In the genomic region with DNA sequence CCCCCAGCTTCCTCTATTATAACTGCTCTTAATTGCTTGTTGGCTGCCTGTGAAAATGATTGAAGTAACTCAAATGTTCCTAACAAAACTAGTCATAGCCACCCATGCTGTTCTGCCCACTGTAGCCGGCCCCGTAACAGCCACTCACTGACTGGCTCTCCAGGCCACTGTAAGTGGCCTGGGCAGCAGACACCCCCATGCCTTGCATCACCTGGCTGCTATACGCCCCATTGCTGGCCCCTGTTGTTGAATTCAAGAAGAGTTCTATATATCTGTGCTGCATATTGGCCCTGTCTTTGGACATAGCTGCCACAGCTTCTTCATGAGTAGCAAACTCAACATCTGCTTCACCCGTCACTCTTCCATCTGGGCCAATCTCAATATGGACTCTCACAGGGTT, we compare ENCODE assay signal across 28 cellular contexts. TPM values are rescaled to one million over a fixed set of nuclear protein-coding genes. Genes with fewer than 3 reads are reported as not detected.
DNase-seq lines count a peak whose midpoint lies in the region; ATAC-seq, FAIRE-seq and TF ChIP-seq lines count a peak whose summit lies in the region.
"Had no signal": no experiment of that assay in that cellular context is flagged by ENCODE, and none has a peak within 500 bp of the region (broad histone marks: within the 10 kb centered on the region; RNA-seq: fewer than 3 reads in every experiment).

No MANE protein-coding gene starts in this region.

- peaks cover 60% of the 10 kb centered on the region for H3F3A ChIP-seq in GM23338 (replicated peaks; ENCODE audit: low read depth)

- in situ Hi-C loops in K562 (cut with MboI) = no loop called here

- H3K4me1 Mint-ChIP-seq in activated CD4-positive, alpha-beta memory T cell treated with anti-CD3 and anti-CD28 coated beads for 36 hours (ENCODE audit: low read depth) = peaks cover 45% of the 10 kb centered on the region
- peaks cover 59% of the 10 kb centered on the region for H3K4me1 Mint-ChIP-seq in activated CD4-positive, alpha-beta memory T cell treated with anti-CD3 and anti-CD28 coated beads, Interleukin-2, amount 10 ng/mL, durations not matched to agents 7 days and 5 days
- peaks cover 7% of the 10 kb centered on the region; the same call in 2 of the 3 replicates for H3K4me1 Mint-ChIP-seq in GM23338

- no peak for FAIRE-seq in K562 (lab: Jason Lieb, UNC)
- FAIRE-seq: A549, GM12891, islet of Langerhans had no signal

- H3K27me3 ChIP-seq in GM23338 (ENCODE audit: insufficient read depth) (no peaks in the 10 kb centered on the region), K562 (ENCODE audit: control insufficient read depth in 2 of 2, insufficient read depth in 2 of 2, low read length in 2 of 2) (no peaks in the 10 kb centered on the region), neutrophil (no peaks in the 10 kb centered on the region), ascending aorta (no peaks in the 10 kb centered on the region)
- H3K27me3 ChIP-seq: BLaER1 treated with 17β-estradiol and CSF1 and Interleukin-3, amounts not matched to agents 10 nM and 100 nM; brain microvascular endothelial cell; hepatocyte; uterus had no signal

- 95% methylated on average over 4 of the region's 4 CpGs for WGBS in K562 (ENCODE audit: insufficient coverage, low coverage, missing lambda C conversion rate)

- TF ChIP-seq CTCF in GM23338 (conservative IDR thresholded peaks at IDR 0.05; ENCODE audit: low read depth in 2 of 2) (no peak), K562 (IDR thresholded peaks at IDR 0.05 in 2 of 3, conservative IDR thresholded peaks at IDR 0.05 in 1 of 3; ENCODE audit: insufficient read depth in 2 of 3, low read depth in 1 of 3, low read length in 3 of 3) (no peak), neutrophil (IDR thresholded peaks at IDR 0.05) (no peak), ascending aorta (IDR thresholded peaks at IDR 0.05) (no peak)

- H3K27ac ChIP-seq in GM23338 (ENCODE audit: low read depth) (0 out of 2 replicates have a peak overlapping the region, but pooled peaks have one; percentile 60), K562 (ENCODE audit: extremely low read depth, low read depth, low read length) (no peak overlapping the region), neutrophil (peak overlapping the region; percentile 49), ascending aorta (no peak overlapping the region)
- H3K27ac ChIP-seq: A549; BLaER1 treated with 17β-estradiol and CSF1 and Interleukin-3, amounts not matched to agents 10 nM and 100 nM; brain microvascular endothelial cell; hepatocyte; uterus had no signal

- TF ChIP-seq POLR2A in K562 (conservative IDR thresholded peaks at IDR 0.05) = no peak; the same call in 1 of the 2 replicates

- H3K9me3 ChIP-seq in K562 (replicated peaks; ENCODE audit: control insufficient read depth, insufficient read depth, low read depth, low read length) = no peaks in the 10 kb centered on the region
- H3K9me3 ChIP-seq in neutrophil = no peaks in the 10 kb centered on the region
- no peaks in the 10 kb centered on the region for H3K9me3 ChIP-seq in ascending aorta
- H3K9me3 ChIP-seq: A549; BLaER1 treated with 17β-estradiol and CSF1 and Interleukin-3, amounts not matched to agents 10 nM and 100 nM; HAP-1; uterus had no signal

- POLR2A ChIA-PET in activated CD4-positive, alpha-beta memory T cell treated with anti-CD3 and anti-CD28 coated beads for 36 hours (lab: Charles Lee) = interaction anchor here (1.0 to 3.9 kb wide), 2 partner anchors 9 to 12 kb away, joined by 4 to 21 read pairs; no protein-coding TSS in a partner anchor
- POLR2A ChIA-PET in activated CD4-positive, alpha-beta memory T cell treated with anti-CD3 and anti-CD28 coated beads, Interleukin-2, amount 10 ng/mL, durations not matched to agents 7 days and 5 days (lab: Charles Lee) = interaction anchor here (0.6 to 2.6 kb wide), 5 partner anchors 10 to 21 kb away, joined by 3 to 13 read pairs (median 3); no protein-coding TSS in a partner anchor
- POLR2A ChIA-PET in K562 (lab: Yijun Ruan, JAX) = interaction anchor here (1.1 to 9.4 kb wide), 4 partner anchors 9 to 56 kb away, joined by 3 to 73 read pairs (median 9); no protein-coding TSS in a partner anchor

- no peaks in the 10 kb centered on the region for H3K27me3 Mint-ChIP-seq in activated CD4-positive, alpha-beta memory T cell treated with anti-CD3 and anti-CD28 coated beads for 36 hours
- no peaks in the 10 kb centered on the region for H3K27me3 Mint-ChIP-seq in activated CD4-positive, alpha-beta memory T cell treated with anti-CD3 and anti-CD28 coated beads, Interleukin-2, amount 10 ng/mL, durations not matched to agents 7 days and 5 days
- H3K27me3 Mint-ChIP-seq in GM23338 (ENCODE audit: insufficient read depth, low read depth, poor library complexity) = peaks cover 11% of the 10 kb centered on the region
- H3K27me3 Mint-ChIP-seq: progenitor cell of endocrine pancreas had no signal

- H3K4me3 ChIP-seq in GM23338 = no peak overlapping the region
- H3K4me3 ChIP-seq in K562 = no peak overlapping the region
- no peak overlapping the region for H3K4me3 ChIP-seq in neutrophil (ENCODE audit: low read depth in 1 of 2, low read length in 1 of 2)
- H3K4me3 ChIP-seq in ascending aorta = no peak overlapping the region
- H3K4me3 ChIP-seq: A549; BLaER1 treated with 17β-estradiol and CSF1 and Interleukin-3, amounts not matched to agents 10 nM and 100 nM; HAP-1; hepatocyte; lung; uterus had no signal

- TF ChIP-seq EP300 in K562 (IDR thresholded peaks at IDR 0.05; ENCODE audit: low read length) = no peak

- intact Hi-C loops in activated CD4-positive, alpha-beta memory T cell treated with anti-CD3 and anti-CD28 coated beads for 36 hours (cut with micrococcal nuclease) = loop anchor here (1.0 kb wide), 1 partner anchor 9 kb away; no protein-coding TSS in a partner anchor
- intact Hi-C loops in K562 (cut with micrococcal nuclease) (no loop called here), ascending aorta (cut with DNase I) (no loop called here)

- peaks cover 7% of the 10 kb centered on the region for H3K9me1 ChIP-seq in K562 (ENCODE audit: control insufficient read depth, insufficient read depth, low read length)

- H3K27ac Mint-ChIP-seq in activated CD4-positive, alpha-beta memory T cell treated with anti-CD3 and anti-CD28 coated beads for 36 hours = peak overlapping the region; percentile 66
- H3K27ac Mint-ChIP-seq in activated CD4-positive, alpha-beta memory T cell treated with anti-CD3 and anti-CD28 coated beads, Interleukin-2, amount 10 ng/mL, durations not matched to agents 7 days and 5 days = no peak overlapping the region
- peak overlapping the region; percentile 53; the same call in 1 of the 2 replicates for H3K27ac Mint-ChIP-seq in GM23338

- H2AFZ ChIP-seq in GM23338 (no peak overlapping the region), K562 (ENCODE audit: low read depth, low read length) (no peak overlapping the region)
- H2AFZ ChIP-seq: hepatocyte had no signal

- CTCF ChIA-PET in activated CD4-positive, alpha-beta memory T cell treated with anti-CD3 and anti-CD28 coated beads for 36 hours (lab: Charles Lee) = interaction anchor here (0.9 kb wide), 1 partner anchor 185 kb away, joined by 3 read pairs; no protein-coding TSS in a partner anchor
- CTCF ChIA-PET in activated CD4-positive, alpha-beta memory T cell treated with anti-CD3 and anti-CD28 coated beads, Interleukin-2, amount 10 ng/mL, durations not matched to agents 7 days and 5 days (lab: Charles Lee) = interaction anchor here (0.9 kb wide), 1 partner anchor 181 kb away, joined by 3 read pairs; no protein-coding TSS in a partner anchor
- CTCF ChIA-PET in K562 (lab: Yijun Ruan, JAX; ENCODE audit: low intra/inter-chr PET ratio) = no interaction called here

- no TSS peak for BruUV-seq in K562 (replicated peaks; lab: Mats Ljungman, UMichigan)

- ATAC-seq in GM23338 (no peak), K562 (peak; percentile 1; the same call in 2 of the 3 replicates), HG02798 (IDR thresholded peaks at IDR 0.05; ENCODE audit: poor library complexity, unreplicated experiment) (no peak), HG03432 (IDR thresholded peaks at IDR 0.05; ENCODE audit: unreplicated experiment) (no peak)
- ATAC-seq: A549, Panc1 had no signal

- no peak overlapping the region for H3K4me3 Mint-ChIP-seq in activated CD4-positive, alpha-beta memory T cell treated with anti-CD3 and anti-CD28 coated beads for 36 hours
- no peak overlapping the region for H3K4me3 Mint-ChIP-seq in activated CD4-positive, alpha-beta memory T cell treated with anti-CD3 and anti-CD28 coated beads, Interleukin-2, amount 10 ng/mL, durations not matched to agents 7 days and 5 days
- H3K4me3 Mint-ChIP-seq in GM23338 = no peak overlapping the region

- 0 out of 4 replicates have a peak overlapping the region, but pooled peaks of 1 of the 2 experiments have one; percentile 46 for H3K9ac ChIP-seq in K562 (ENCODE audit: insufficient read depth in 1 of 2, low read depth in 2 of 2, low read length in 2 of 2)

- H3K4me1 ChIP-seq in GM23338 (ENCODE audit: insufficient read depth) (no peaks in the 10 kb centered on the region), K562 (replicated peaks in 1 of 2; ENCODE audit: control insufficient read depth in 2 of 2, insufficient read depth in 2 of 2, low read length in 2 of 2) (peaks cover 19% of the 10 kb centered on the region in 2 experiments; a peak in 4 of 5 replicates), neutrophil (ENCODE audit: control insufficient read depth in 1 of 2, insufficient read depth in 1 of 2, low read depth in 1 of 2, low read length in 1 of 2) (no peaks in the 10 kb centered on the region), ascending aorta (no peaks in the 10 kb centered on the region)
- H3K4me1 ChIP-seq: HAP-1, uterus had no signal

- H3K4me2 ChIP-seq in GM23338 = no peak overlapping the region
- H3K4me2 ChIP-seq in K562 (ENCODE audit: insufficient read depth, low read length) = no peak overlapping the region
- H3K4me2 ChIP-seq: A549; BLaER1 treated with 17β-estradiol and CSF1 and Interleukin-3, amounts not matched to agents 10 nM and 100 nM; hepatocyte had no signal

- no peaks in the 10 kb centered on the region for H3K9me2 ChIP-seq in GM23338 (ENCODE audit: insufficient read depth)

- no peak for TF ChIP-seq RAD21 in K562 (CRISPR knock-in tag; conservative IDR thresholded peaks at IDR 0.05 in 1 of 2, IDR thresholded peaks at IDR 0.05 in 1 of 2)

- peaks cover 50% of the 10 kb centered on the region for H3K36me3 Mint-ChIP-seq in activated CD4-positive, alpha-beta memory T cell treated with anti-CD3 and anti-CD28 coated beads for 36 hours
- H3K36me3 Mint-ChIP-seq in activated CD4-positive, alpha-beta memory T cell treated with anti-CD3 and anti-CD28 coated beads, Interleukin-2, amount 10 ng/mL, durations not matched to agents 7 days and 5 days (ENCODE audit: low read depth) = peaks cover 68% of the 10 kb centered on the region
- peaks cover 62% of the 10 kb centered on the region for H3K36me3 Mint-ChIP-seq in GM23338 (ENCODE audit: low read depth)

- H3K9me3 Mint-ChIP-seq in activated CD4-positive, alpha-beta memory T cell treated with anti-CD3 and anti-CD28 coated beads for 36 hours = no peaks in the 10 kb centered on the region
- H3K9me3 Mint-ChIP-seq in activated CD4-positive, alpha-beta memory T cell treated with anti-CD3 and anti-CD28 coated beads, Interleukin-2, amount 10 ng/mL, durations not matched to agents 7 days and 5 days = no peaks in the 10 kb centered on the region
- H3K9me3 Mint-ChIP-seq in GM23338 = no peaks in the 10 kb centered on the region; the same call in 2 of the 3 replicates

- peaks cover 55% of the 10 kb centered on the region for H4K20me1 ChIP-seq in GM23338 (replicated peaks; ENCODE audit: insufficient read depth)
- peaks cover 50% of the 10 kb centered on the region for H4K20me1 ChIP-seq in K562 (replicated peaks; ENCODE audit: control insufficient read depth, insufficient read depth, low read length)

- DNase-seq in activated CD4-positive, alpha-beta memory T cell treated with anti-CD3 and anti-CD28 coated beads for 36 hours = no peak
- DNase-seq in activated CD4-positive, alpha-beta memory T cell treated with anti-CD3 and anti-CD28 coated beads, Interleukin-2, amount 10 ng/mL, durations not matched to agents 7 days and 5 days = no peak
- no peak for DNase-seq in GM23338 (ENCODE audit: low spot score)
- DNase-seq in K562 (ENCODE audit: extremely low read depth in 1 of 4, low spot score in 3 of 4) = no peak
- no peak for DNase-seq in ascending aorta (ENCODE audit: low spot score in 2 of 2)
- DNase-seq: activated CD4-positive, CD25-positive, alpha-beta regulatory T cell; activated CD8-positive, alpha-beta memory T cell treated with anti-CD3 and anti-CD28 coated beads, Interleukin-2, amount 50 U/mL, for 48 hours; activated naive CD4-positive, alpha-beta T cell treated with anti-CD3 and anti-CD28 coated beads, Interleukin-2, amount 50 U/mL, for 16 hours; brain microvascular endothelial cell; DMS53; foreskin fibroblast; NCI-H187 treated with DMSO at 0.1 percent for 48 hours; NCI-H2227 treated with DMSO at 0.1 percent for 48 hours; uterus had no signal

- H3K79me2 ChIP-seq in GM23338 (replicated peaks; ENCODE audit: insufficient read depth) (peaks cover 43% of the 10 kb centered on the region), K562 (ENCODE audit: control insufficient read depth, insufficient read depth, low read length) (peaks cover 51% of the 10 kb centered on the region)

- H3K36me3 ChIP-seq in GM23338 (ENCODE audit: insufficient read depth) (peaks cover 61% of the 10 kb centered on the region), K562 (ENCODE audit: control insufficient read depth, insufficient read depth, low read length) (peaks cover 69% of the 10 kb centered on the region), neutrophil (peaks cover 68% of the 10 kb centered on the region), ascending aorta (peaks cover 46 to 61% of the 10 kb centered on the region in 2 donors)
- H3K36me3 ChIP-seq: uterus had no signal

RNA-seq across cellular contexts. Expression of a gene that starts 15.1 kb away (rescaled TPM):
- not detected for total RNA-seq in activated CD4-positive, alpha-beta memory T cell treated with anti-CD3 and anti-CD28 coated beads for 36 hours
- total RNA-seq in activated CD4-positive, alpha-beta memory T cell treated with anti-CD3 and anti-CD28 coated beads, Interleukin-2, amount 10 ng/mL, durations not matched to agents 7 days and 5 days = not detected
- not detected in 2 replicates for total RNA-seq in GM23338 (2014; rRNA removed; shearing (Covaris generic))
- polyA plus RNA-seq in GM23338 (2016; fragmentation: Nextera tagmentation; extraction: Ambion mirVana) (not detected in 2 replicates), K562 (2011; rRNA removed) (not detected in 2 replicates), K562 (2014; fragmentation: Illumina TruSeq; extraction: Trizol) (not detected in 2 replicates), K562 (2014; fragmentation: Nextera tagmentation; extraction: Ambion mirVana) (not detected), K562 (2014; rRNA removed) (0.94 TPM in 1 of 2 replicates, not detected in the other)
- not detected in 2 replicates for total RNA-seq in K562 (2011; cell fraction: chromatin; rRNA removed; ENCODE audit: low replicate concordance)
- not detected in 2 replicates for total RNA-seq in K562 (2011; cell fraction: nucleolus; rRNA removed)
- total RNA-seq in K562 (2011; cell fraction: nucleoplasm; rRNA removed) = not detected in 2 replicates
- total RNA-seq in K562 (2014; rRNA removed) (not detected in 2 replicates), K562 (2014; rRNA removed; fragmentation: Illumina TruSeq; extraction: Trizol) (not detected in 2 replicates), K562 (2015; rRNA removed; fragmentation: Illumina TruSeq; extraction: Trizol) (not detected in 2 replicates), K562 (2021) (not detected in 2 replicates), ascending aorta (not detected)
- 0.07 TPM in 1 of 2 replicates, not detected in the other for polyA plus RNA-seq in K562 (2011; cell fraction: cytosol; rRNA removed)
- polyA plus RNA-seq in K562 (2011; cell fraction: nucleus; rRNA removed) = not detected in 2 replicates
- polyA plus RNA-seq in K562 (2012) = 0.37 TPM in 1 of 2 replicates, not detected in the other
- not detected in 2 replicates for polyA minus RNA-seq in K562 (2011; rRNA and poly(A)+ RNA removed)
- not detected in 2 replicates for polyA minus RNA-seq in K562 (2011; cell fraction: cytosol; rRNA and poly(A)+ RNA removed)
- polyA minus RNA-seq in K562 (2011; cell fraction: nucleus; rRNA and poly(A)+ RNA removed) = not detected in 2 replicates
- total RNA-seq: progenitor cell of endocrine pancreas, skeletal muscle tissue, subcutaneous adipose tissue, uterus had no signal
- polyA plus RNA-seq: A549 had no signal

RNA-seq across cellular contexts. Expression of a gene that starts 22.4 kb away (rescaled TPM):
- total RNA-seq in activated CD4-positive, alpha-beta memory T cell treated with anti-CD3 and anti-CD28 coated beads for 36 hours = 100 to 1,000 TPM; 504 to 518 TPM
- total RNA-seq in activated CD4-positive, alpha-beta memory T cell treated with anti-CD3 and anti-CD28 coated beads, Interleukin-2, amount 10 ng/mL, durations not matched to agents 7 days and 5 days = 100 to 1,000 TPM; 477 to 494 TPM
- total RNA-seq in GM23338 (2014; rRNA removed; shearing (Covaris generic)) = 346 and 378 TPM in 2 replicates
- polyA plus RNA-seq in GM23338 (2016; fragmentation: Nextera tagmentation; extraction: Ambion mirVana) = 197 and 210 TPM in 2 replicates
- total RNA-seq in K562 (2011; cell fraction: chromatin; rRNA removed; ENCODE audit: low replicate concordance) = 85.6 and 109 TPM in 2 replicates
- 72.0 and 75.3 TPM in 2 replicates for total RNA-seq in K562 (2011; cell fraction: nucleolus; rRNA removed)
- 72.8 and 78.1 TPM in 2 replicates for total RNA-seq in K562 (2011; cell fraction: nucleoplasm; rRNA removed)
- 475 and 482 TPM in 2 replicates for total RNA-seq in K562 (2014; rRNA removed)
- total RNA-seq in K562 (2014; rRNA removed; fragmentation: Illumina TruSeq; extraction: Trizol) = 350 and 367 TPM in 2 replicates
- total RNA-seq in K562 (2015; rRNA removed; fragmentation: Illumina TruSeq; extraction: Trizol) = 425 and 438 TPM in 2 replicates
- 436 and 489 TPM in 2 replicates for total RNA-seq in K562 (2021)
- polyA plus RNA-seq in K562 (2011; rRNA removed) = 331 and 341 TPM in 2 replicates
- polyA plus RNA-seq in K562 (2011; cell fraction: cytosol; rRNA removed) = 281 and 294 TPM in 2 replicates
- 122 and 160 TPM in 2 replicates for polyA plus RNA-seq in K562 (2011; cell fraction: nucleus; rRNA removed)
- 322 and 499 TPM in 2 replicates for polyA plus RNA-seq in K562 (2012)
- 450 and 461 TPM in 2 replicates for polyA plus RNA-seq in K562 (2014; fragmentation: Illumina TruSeq; extraction: Trizol)
- 100 to 1,000 TPM; 192 to 289 TPM for polyA plus RNA-seq in K562 (2014; fragmentation: Nextera tagmentation; extraction: Ambion mirVana)
- 390 and 416 TPM in 2 replicates for polyA plus RNA-seq in K562 (2014; rRNA removed)
- 441 and 450 TPM in 2 replicates for polyA minus RNA-seq in K562 (2011; rRNA and poly(A)+ RNA removed)
- polyA minus RNA-seq in K562 (2011; cell fraction: cytosol; rRNA and poly(A)+ RNA removed) = 190 and 194 TPM in 2 replicates
- polyA minus RNA-seq in K562 (2011; cell fraction: nucleus; rRNA and poly(A)+ RNA removed) = 39.4 and 62.3 TPM in 2 replicates
- total RNA-seq in ascending aorta = 101 TPM

RNA-seq across cellular contexts. Expression of a gene that starts 50.4 kb away (rescaled TPM):
- 1 to 10 TPM; 2.2 to 2.6 TPM for total RNA-seq in activated CD4-positive, alpha-beta memory T cell treated with anti-CD3 and anti-CD28 coated beads for 36 hours
- total RNA-seq in activated CD4-positive, alpha-beta memory T cell treated with anti-CD3 and anti-CD28 coated beads, Interleukin-2, amount 10 ng/mL, durations not matched to agents 7 days and 5 days = 1 to 10 TPM; 6.1 TPM
- 1.0 and 4.6 TPM in 2 replicates for total RNA-seq in GM23338 (2014; rRNA removed; shearing (Covaris generic))
- polyA plus RNA-seq in GM23338 (2016; fragmentation: Nextera tagmentation; extraction: Ambion mirVana) (2.5 and 2.9 TPM in 2 replicates), K562 (2011; rRNA removed) (5.5 and 5.9 TPM in 2 replicates), K562 (2014; fragmentation: Illumina TruSeq; extraction: Trizol) (4.1 and 4.2 TPM in 2 replicates), K562 (2014; fragmentation: Nextera tagmentation; extraction: Ambion mirVana) (1 to 10 TPM; 6.1 to 6.5 TPM), K562 (2014; rRNA removed) (3.2 and 3.7 TPM in 2 replicates)
- 4.8 and 7.6 TPM in 2 replicates for total RNA-seq in K562 (2011; cell fraction: chromatin; rRNA removed; ENCODE audit: low replicate concordance)
- 4.8 and 5.1 TPM in 2 replicates for total RNA-seq in K562 (2011; cell fraction: nucleolus; rRNA removed)
- total RNA-seq in K562 (2011; cell fraction: nucleoplasm; rRNA removed) = 5.8 and 8.5 TPM in 2 replicates
- total RNA-seq in K562 (2014; rRNA removed) (2.7 and 3.2 TPM in 2 replicates), K562 (2014; rRNA removed; fragmentation: Illumina TruSeq; extraction: Trizol) (4.1 and 4.3 TPM in 2 replicates), K562 (2015; rRNA removed; fragmentation: Illumina TruSeq; extraction: Trizol) (3.7 and 4.3 TPM in 2 replicates), K562 (2021) (1.9 and 3.5 TPM in 2 replicates), ascending aorta (3.9 TPM)
- 4.7 and 4.9 TPM in 2 replicates for polyA plus RNA-seq in K562 (2011; cell fraction: cytosol; rRNA removed)
- 2.3 and 3.1 TPM in 2 replicates for polyA plus RNA-seq in K562 (2011; cell fraction: nucleus; rRNA removed)
- polyA plus RNA-seq in K562 (2012) = 2.6 and 6.6 TPM in 2 replicates
- polyA minus RNA-seq in K562 (2011; rRNA and poly(A)+ RNA removed) = 1.4 and 1.7 TPM in 2 replicates
- polyA minus RNA-seq in K562 (2011; cell fraction: cytosol; rRNA and poly(A)+ RNA removed) = 1.3 and 1.7 TPM in 2 replicates
- 1.3 and 2.7 TPM in 2 replicates for polyA minus RNA-seq in K562 (2011; cell fraction: nucleus; rRNA and poly(A)+ RNA removed)

Comparison
In these comparisons a context has a peak if more than half of its experiments do, and no peak if none do; other contexts are left out.
1. H3K27ac ChIP-seq: peak in GM23338 (single experiment) and neutrophil (single experiment); none in K562 (single experiment) and ascending aorta (0 of 2).